ENCODE assay signal across 13 cellular contexts in the genomic region with DNA sequence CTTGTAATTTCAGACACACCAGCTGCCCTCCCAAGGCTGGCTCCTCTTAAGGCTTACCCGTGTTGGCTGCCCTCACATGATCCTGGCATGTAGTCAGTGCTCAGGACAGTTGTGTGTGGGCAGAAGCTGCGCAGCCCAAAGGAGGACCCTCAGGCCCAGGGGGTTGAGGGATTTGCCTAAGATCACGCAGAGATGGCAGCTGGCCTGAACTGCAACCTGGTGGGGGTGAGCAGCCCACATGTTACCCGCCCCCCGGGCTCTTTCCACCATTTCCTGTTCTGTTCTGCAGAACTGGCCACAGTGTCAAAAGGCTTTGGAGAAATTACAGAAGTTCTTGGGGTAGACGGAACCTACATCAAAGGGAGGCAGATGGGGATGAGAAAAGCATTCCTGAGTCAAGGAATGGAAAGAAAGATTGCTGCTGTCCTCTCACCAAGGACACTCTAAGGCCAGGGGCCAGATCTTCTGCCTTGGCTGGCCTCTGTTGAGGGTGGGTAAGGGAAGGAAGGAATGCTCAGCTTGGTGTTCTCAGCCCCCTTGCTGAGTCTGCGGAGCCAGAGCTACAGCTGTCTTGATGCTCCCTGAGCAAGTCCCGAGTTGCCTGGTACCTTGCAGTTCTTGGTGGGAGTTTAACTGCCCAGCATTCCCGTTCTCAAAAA. TPM values are rescaled to one million over a fixed set of nuclear protein-coding genes. Genes with fewer than 3 reads are reported as not detected.
DNase-seq lines count a peak whose midpoint lies in the region; ATAC-seq and TF ChIP-seq lines count a peak whose summit lies in the region.
"Had no signal": no experiment of that assay in that cellular context is flagged by ENCODE, and none has a peak within 500 bp of the region (broad histone marks: within the 10 kb centered on the region; RNA-seq: fewer than 3 reads in every experiment).

No MANE protein-coding gene starts in this region.

- H3K36me3 Mint-ChIP-seq in endodermal cell (ENCODE audit: low read depth) (peaks cover 16% of the 10 kb centered on the region), osteocyte (ENCODE audit: unreplicated experiment) (peaks cover 19% of the 10 kb centered on the region)

- H3K4me1 ChIP-seq in endodermal cell (ENCODE audit: control insufficient read depth, insufficient read depth, low read length): no peaks in the 10 kb centered on the region
- H3K4me1 ChIP-seq in effector memory CD4-positive, alpha-beta T cell (ENCODE audit: control insufficient read depth, insufficient read depth, low read length, poor library complexity, severe bottlenecking): no peaks in the 10 kb centered on the region
- H3K4me1 ChIP-seq: BE2C had no signal

- WGBS in endodermal cell (ENCODE audit: insufficient coverage in 1 of 2, insufficient read length in 1 of 2), 2 experiments: 80 to 92% methylated on average over 1 to 9 of the region's 9 CpGs

- no peaks in the 10 kb centered on the region for H3K9me3 Mint-ChIP-seq in endodermal cell
- H3K9me3 Mint-ChIP-seq in osteocyte (ENCODE audit: unreplicated experiment): no peaks in the 10 kb centered on the region

- H3K4me3 ChIP-seq in endodermal cell (ENCODE audit: low read length): no peak overlapping the region
- no peak overlapping the region for H3K4me3 ChIP-seq in foreskin fibroblast (ENCODE audit: low read depth in 1 of 2, low read length in 2 of 2)
- no peak overlapping the region for H3K4me3 ChIP-seq in effector memory CD4-positive, alpha-beta T cell (ENCODE audit: insufficient read depth, low read depth, low read length, poor library complexity, severe bottlenecking)
- H3K4me3 ChIP-seq: tibial artery had no signal

- no peak for TF ChIP-seq CTCF in endodermal cell (conservative IDR thresholded peaks at IDR 0.05)
- no peak for TF ChIP-seq CTCF in osteocyte (IDR thresholded peaks at IDR 0.05)
- no peak for TF ChIP-seq CTCF in foreskin fibroblast (IDR thresholded peaks at IDR 0.05; ENCODE audit: low read depth, low read length)

- H3K36me3 ChIP-seq in endodermal cell (ENCODE audit: control insufficient read depth, insufficient read depth, low read length): peaks cover 10% of the 10 kb centered on the region
- H3K36me3 ChIP-seq in effector memory CD4-positive, alpha-beta T cell (ENCODE audit: control insufficient read depth, insufficient read depth, low read length): no peaks in the 10 kb centered on the region
- H3K36me3 ChIP-seq: BE2C had no signal

- H3K4me1 Mint-ChIP-seq in endodermal cell (peaks cover 16% of the 10 kb centered on the region), osteocyte (ENCODE audit: unreplicated experiment) (peaks cover 27% of the 10 kb centered on the region)

- H3K27ac Mint-ChIP-seq in endodermal cell (peak overlapping the region; percentile 9), osteocyte (ENCODE audit: unreplicated experiment) (peak overlapping the region; percentile 47)

- H3K4me3 Mint-ChIP-seq in endodermal cell: no peak overlapping the region
- no peak overlapping the region for H3K4me3 Mint-ChIP-seq in osteocyte (ENCODE audit: unreplicated experiment)

- no peaks in the 10 kb centered on the region for H3K9me3 ChIP-seq in endodermal cell (ENCODE audit: control insufficient read depth, low read length)
- H3K9me3 ChIP-seq in effector memory CD4-positive, alpha-beta T cell (ENCODE audit: control insufficient read depth, low read length): no peaks in the 10 kb centered on the region
- H3K9me3 ChIP-seq: BE2C, tibial artery had no signal

- H3K27ac ChIP-seq in endodermal cell (ENCODE audit: low read depth, low read length): no peak overlapping the region
- no peak overlapping the region for H3K27ac ChIP-seq in effector memory CD4-positive, alpha-beta T cell (ENCODE audit: insufficient read depth, low read length, poor library complexity, severe bottlenecking)
- H3K27ac ChIP-seq: tibial artery had no signal

- H3K27me3 Mint-ChIP-seq in endodermal cell (ENCODE audit: insufficient read depth) (no peaks in the 10 kb centered on the region), osteocyte (ENCODE audit: unreplicated experiment) (no peaks in the 10 kb centered on the region)

- H3K27me3 ChIP-seq in endodermal cell (ENCODE audit: control insufficient read depth, insufficient read depth, low read length, poor library complexity, severe bottlenecking): no peaks in the 10 kb centered on the region
- H3K27me3 ChIP-seq in effector memory CD4-positive, alpha-beta T cell (replicated peaks; ENCODE audit: control insufficient read depth, insufficient read depth, low read length, poor library complexity, severe bottlenecking): no peaks in the 10 kb centered on the region
- H3K27me3 ChIP-seq: BE2C, tibial artery had no signal

- H3K9ac ChIP-seq in endodermal cell (ENCODE audit: extremely low read depth, low read length, poor library complexity, severe bottlenecking): no peak overlapping the region

- DNase-seq in EH (ENCODE audit: low read depth) (peak; percentile 34), NOMO-1 treated with DMSO at 0.1 percent for 48 hours (lab: John Stamatoyannopoulos, UW; ENCODE audit: unreplicated experiment) (peak; percentile 51), endodermal cell (peak; percentile 65), osteocyte (ENCODE audit: extremely low spot score, unreplicated experiment) (no peak), foreskin fibroblast (no peak)
- DNase-seq in effector memory CD4-positive, alpha-beta T cell: no peak
- DNase-seq in stimulated activated CD4-positive, alpha-beta T cell treated with anti-CD3 and anti-CD28 coated beads, Interleukin-4, amount 100 ng/mL, for 4 hours: no peak
- DNase-seq: activated naive CD4-positive, alpha-beta T cell; BE2C; glutamatergic neuron; NCI-H2171; tibial artery had no signal

- ATAC-seq in HG03469 (IDR thresholded peaks at IDR 0.05; ENCODE audit: unreplicated experiment): no peak

RNA-seq across cellular contexts. Expression of a gene that starts 53.0 kb away (rescaled TPM):
- total RNA-seq in endodermal cell (10 to 100 TPM; 46.0 to 50.9 TPM), osteocyte (49.5 and 54.7 TPM in 2 replicates)
- polyA plus RNA-seq in endodermal cell (2013, experiment 1 of 2): 27.7 TPM
- 29.1 TPM for polyA plus RNA-seq in endodermal cell (2013, experiment 2 of 2)

Comparison
In these comparisons a context has a peak if more than half of its experiments do, and no peak if none do; other contexts are left out.
1. DNase-seq: peak in EH (single experiment), NOMO-1 treated with DMSO at 0.1 percent for 48 hours (single experiment) and endodermal cell (single experiment); none in osteocyte (single experiment), foreskin fibroblast (0 of 2), effector memory CD4-positive, alpha-beta T cell (0 of 3) and stimulated activated CD4-positive, alpha-beta T cell treated with anti-CD3 and anti-CD28 coated beads, Interleukin-4, amount 100 ng/mL, for 4 hours (0 of 2).